Comparison of ENCODE assay signal across 19 cellular contexts in the genomic region with DNA sequence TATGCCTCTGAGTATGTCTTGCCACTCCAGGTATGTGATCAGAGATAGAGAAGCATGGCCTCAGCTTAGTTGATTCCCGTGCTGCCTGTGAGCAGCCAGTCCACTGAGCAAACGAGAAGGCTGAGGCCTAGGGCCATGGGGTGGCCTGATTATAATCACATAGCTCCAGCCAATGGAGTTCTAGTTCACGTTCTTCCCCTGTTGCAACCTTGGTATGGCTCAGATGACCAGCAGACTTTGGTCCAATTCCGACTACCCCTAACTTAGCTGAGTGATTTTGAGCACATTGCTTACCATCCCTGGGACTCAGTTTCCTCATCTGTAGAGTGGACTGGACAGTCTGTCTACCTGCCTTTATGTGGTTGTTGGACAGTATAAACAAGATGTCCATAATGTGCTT.
DNase-seq lines count a peak whose midpoint lies in the region; ATAC-seq, FAIRE-seq and TF ChIP-seq lines count a peak whose summit lies in the region.
"Had no signal": no experiment of that assay in that cellular context is flagged by ENCODE, and none has a peak within 500 bp of the region (broad histone marks: within the 10 kb centered on the region; RNA-seq: fewer than 3 reads in every experiment).

No MANE protein-coding gene starts in this region.

- intact Hi-C loops in breast epithelium (cut with DNase I; ENCODE audit: low total_unique reads): no loop called here
- intact Hi-C loops in MCF 10A (cut with micrococcal nuclease): no loop called here
- intact Hi-C loops in K562 (cut with micrococcal nuclease): no loop called here
- intact Hi-C loops in transverse colon (cut with DNase I; ENCODE audit: low total_unique reads): no loop called here

- FAIRE-seq in K562 (lab: Jason Lieb, UNC) (peak; percentile 83), GM12892 (lab: Jason Lieb, UNC) (no peak)

- H4K5ac ChIP-seq in H9 (ENCODE audit: insufficient read length, low read depth, low read length): no peak overlapping the region

- H3K18ac ChIP-seq in H9 (ENCODE audit: insufficient read length, low read depth, low read length): no peak overlapping the region

- no peak overlapping the region for H2AK5ac ChIP-seq in H9 (ENCODE audit: insufficient read length, low read length)

- TF ChIP-seq RAD21 in K562 (CRISPR knock-in tag; conservative IDR thresholded peaks at IDR 0.05 in 1 of 2, IDR thresholded peaks at IDR 0.05 in 1 of 2): no peak

- no peaks in the 10 kb centered on the region for H3K23me2 ChIP-seq in H9 (ENCODE audit: insufficient read length, low read depth, low read length, poor library complexity, severe bottlenecking)

- H3K4me1 Mint-ChIP-seq in MCF 10A (ENCODE audit: insufficient read depth, unreplicated experiment) (peaks cover 41% of the 10 kb centered on the region), H9 (peaks cover 31 to 33% of the 10 kb centered on the region in 2 experiments)
- H3K4me1 Mint-ChIP-seq: activated naive CD4-positive, alpha-beta T cell treated with anti-CD3 and anti-CD28 coated beads, Interleukin-2, amount 10 ng/mL, durations not matched to agents 7 days and 5 days had no signal

- no peaks in the 10 kb centered on the region for H3K27me3 Mint-ChIP-seq in MCF 10A (ENCODE audit: insufficient read depth, unreplicated experiment)
- no peaks in the 10 kb centered on the region for H3K27me3 Mint-ChIP-seq in H9 (ENCODE audit: low read depth)
- H3K27me3 Mint-ChIP-seq: activated naive CD4-positive, alpha-beta T cell treated with anti-CD3 and anti-CD28 coated beads, Interleukin-2, amount 10 ng/mL, durations not matched to agents 7 days and 5 days; stimulated activated naive B cell treated with anti-CD40 and anti-IgM and Interleukin-4, amounts not matched to agents 10 μg/mL and 1 μg/mL and 100 μg/mL, for 72 hours; T-cell had no signal

- H4K20me1 ChIP-seq in K562 (replicated peaks; ENCODE audit: control insufficient read depth, insufficient read depth, low read length): peaks cover 33% of the 10 kb centered on the region; the same call in 1 of the 2 replicates
- H4K20me1 ChIP-seq in H9 (ENCODE audit: control insufficient read depth, insufficient read depth, insufficient read length): no peaks in the 10 kb centered on the region

- H2BK20ac ChIP-seq in H9 (ENCODE audit: low read depth, low read length, poor library complexity, severe bottlenecking): no peak overlapping the region

- TF ChIP-seq CTCF in breast epithelium (IDR thresholded peaks at IDR 0.05) (no peak), MCF 10A (IDR thresholded peaks at IDR 0.05; ENCODE audit: unreplicated experiment) (no peak), K562 (IDR thresholded peaks at IDR 0.05 in 2 of 3, conservative IDR thresholded peaks at IDR 0.05 in 1 of 3; ENCODE audit: insufficient read depth in 2 of 3, low read depth in 1 of 3, low read length in 3 of 3) (no peak), transverse colon (IDR thresholded peaks at IDR 0.05) (no peak), H9 (conservative IDR thresholded peaks at IDR 0.05) (no peak)

- H3K9ac ChIP-seq in K562 (ENCODE audit: insufficient read depth in 1 of 2, low read depth in 2 of 2, low read length in 2 of 2) (peak overlapping the region in 1 of 2 experiments; percentile 3; a peak in 1 of 4 replicates), muscle layer of colon (ENCODE audit: low read length) (peak overlapping the region; percentile 22), H9 (ENCODE audit: extremely low read depth, insufficient read length, low read length) (no peak overlapping the region)

- H3K27me3 ChIP-seq in breast epithelium (no peaks in the 10 kb centered on the region), K562 (ENCODE audit: control insufficient read depth in 2 of 2, insufficient read depth in 2 of 2, low read length in 2 of 2) (no peaks in the 10 kb centered on the region), muscle layer of colon (ENCODE audit: control insufficient read depth in 1 of 2, insufficient read depth in 2 of 2, low read length in 2 of 2) (no peaks in the 10 kb centered on the region), transverse colon (no peaks in the 10 kb centered on the region), H9 (ENCODE audit: insufficient read depth, low read length) (no peaks in the 10 kb centered on the region)

- H2BK12ac ChIP-seq in H9 (ENCODE audit: insufficient read length, low read depth, low read length): no peak overlapping the region

- H3K9me3 Mint-ChIP-seq in MCF 10A (ENCODE audit: unreplicated experiment): no peaks in the 10 kb centered on the region
- H3K9me3 Mint-ChIP-seq in H9: no peaks in the 10 kb centered on the region
- H3K9me3 Mint-ChIP-seq: activated naive CD4-positive, alpha-beta T cell treated with anti-CD3 and anti-CD28 coated beads, Interleukin-2, amount 10 ng/mL, durations not matched to agents 7 days and 5 days; activated T-cell treated with anti-CD3 and anti-CD28 coated beads, Interleukin-2, amount 50 U/mL, for 72 hours; stimulated activated naive B cell treated with anti-CD40 and anti-IgM and Interleukin-4, amounts not matched to agents 10 μg/mL and 1 μg/mL and 100 μg/mL, for 72 hours; T-cell had no signal

- no peaks in the 10 kb centered on the region for H3K9me1 ChIP-seq in K562 (ENCODE audit: control insufficient read depth, insufficient read depth, low read length)

- peak overlapping the region; percentile 36 for H3K4me2 ChIP-seq in K562 (ENCODE audit: insufficient read depth, low read length)
- H3K4me2 ChIP-seq in H9 (ENCODE audit: insufficient read depth, insufficient read length, low read length): no peak overlapping the region

- H3K36me3 Mint-ChIP-seq in MCF 10A (ENCODE audit: insufficient read depth, unreplicated experiment) (no peaks in the 10 kb centered on the region), H9 (ENCODE audit: insufficient read depth in 1 of 3, low read depth in 3 of 3) (no peaks in the 10 kb centered on the region)
- H3K36me3 Mint-ChIP-seq: activated naive CD4-positive, alpha-beta T cell treated with anti-CD3 and anti-CD28 coated beads, Interleukin-2, amount 10 ng/mL, durations not matched to agents 7 days and 5 days; T-cell had no signal

- ATAC-seq in K562: peak; percentile 68
- ATAC-seq: activated T-cell treated with anti-CD3 and anti-CD28 coated beads, Interleukin-2, amount 50 U/mL, for 72 hours; stimulated activated naive B cell treated with anti-CD40 and anti-IgM and Interleukin-4, amounts not matched to agents 10 μg/mL and 1 μg/mL and 100 μg/mL, for 72 hours; T-cell had no signal

- no peak overlapping the region for H4K91ac ChIP-seq in H9 (ENCODE audit: insufficient read length, low read depth, low read length)

- TF ChIP-seq POLR2A in breast epithelium (IDR thresholded peaks at IDR 0.05) (no peak), K562 (conservative IDR thresholded peaks at IDR 0.05) (no peak), transverse colon (IDR thresholded peaks at IDR 0.05) (no peak), GM12892 (IDR thresholded peaks at IDR 0.05; ENCODE audit: low read depth, low read length) (no peak)

- no peak overlapping the region for H3K4me3 Mint-ChIP-seq in MCF 10A (ENCODE audit: unreplicated experiment)
- no peak overlapping the region for H3K4me3 Mint-ChIP-seq in H9
- H3K4me3 Mint-ChIP-seq: activated naive CD4-positive, alpha-beta T cell treated with anti-CD3 and anti-CD28 coated beads, Interleukin-2, amount 10 ng/mL, durations not matched to agents 7 days and 5 days; activated T-cell treated with anti-CD3 and anti-CD28 coated beads, Interleukin-2, amount 50 U/mL, for 72 hours; stimulated activated naive B cell treated with anti-CD40 and anti-IgM and Interleukin-4, amounts not matched to agents 10 μg/mL and 1 μg/mL and 100 μg/mL, for 72 hours; T-cell had no signal

- TF ChIP-seq EP300 in K562 (IDR thresholded peaks at IDR 0.05; ENCODE audit: low read length): no peak
- no peak for TF ChIP-seq EP300 in transverse colon (IDR thresholded peaks at IDR 0.05; ENCODE audit: low read depth)

- no peak overlapping the region for H3K4ac ChIP-seq in H9 (ENCODE audit: low read depth, low read length)

- WGBS in K562 (ENCODE audit: insufficient coverage, low coverage, missing lambda C conversion rate): 5% methylated on average over 4 of the region's 4 CpGs
- 79% methylated on average over 4 of the region's 4 CpGs; no CpG with 5 or more reads in 1 of the 2 donors for WGBS in transverse colon (ENCODE audit: low coverage in 1 of 2), 2 donors
- WGBS in H9 (ENCODE audit: extremely low coverage, insufficient read length, low lambda C conversion rate): no CpG with 5 or more reads among the region's 4 CpGs

- DNase-seq in breast epithelium (ENCODE audit: low spot score in 2 of 2): no peak
- DNase-seq in MCF 10A (ENCODE audit: unreplicated experiment): no peak
- peak; percentile 40 to 61 (median 50) for DNase-seq in K562 (ENCODE audit: extremely low read depth in 1 of 4, low spot score in 3 of 4)
- DNase-seq in transverse colon: no peak
- no peak for DNase-seq in GM12892 (ENCODE audit: insufficient read length)
- DNase-seq in H9: no peak
- no peak for DNase-seq in HPDE6-E6E7 (ENCODE audit: extremely low spot score)
- DNase-seq: activated CD4-positive, alpha-beta T cell treated with anti-CD3 and anti-CD28 coated beads for 1 hour; activated naive CD4-positive, alpha-beta T cell treated with anti-CD3 and anti-CD28 coated beads, Interleukin-2, amount 10 ng/mL, durations not matched to agents 7 days and 5 days; activated T-cell treated with anti-CD3 and anti-CD28 coated beads, Interleukin-2, amount 50 U/mL, for 72 hours; central memory CD4-positive, alpha-beta T cell; Kasumi-1; NCI-H1048; NCI-H748 treated with DMSO at 0.1 percent for 48 hours; stimulated activated CD4-positive, alpha-beta T cell treated with anti-CD3 and anti-CD28 coated beads, Interleukin-2, amount 100 ng/mL, for 24 hours; stimulated activated naive B cell treated with anti-CD40 and anti-IgM and Interleukin-4, amounts not matched to agents 10 μg/mL and 1 μg/mL and 100 μg/mL, for 72 hours; T-cell had no signal

- H2BK120ac ChIP-seq in H9 (ENCODE audit: low read depth, low read length, poor library complexity, severe bottlenecking): no peak overlapping the region

- H3K36me3 ChIP-seq in breast epithelium (no peaks in the 10 kb centered on the region), K562 (ENCODE audit: control insufficient read depth, insufficient read depth, low read length) (peaks cover 8% of the 10 kb centered on the region; the same call in 1 of the 3 replicates), muscle layer of colon (ENCODE audit: insufficient read depth, low read length) (no peaks in the 10 kb centered on the region), transverse colon (no peaks in the 10 kb centered on the region)

- H3K79me2 ChIP-seq in K562 (ENCODE audit: control insufficient read depth, insufficient read depth, low read length) (peaks cover 95% of the 10 kb centered on the region), H9 (ENCODE audit: insufficient read depth, low read length) (no peaks in the 10 kb centered on the region)

- no peak overlapping the region for H3K56ac ChIP-seq in H9 (ENCODE audit: insufficient read length, low read depth, low read length)

- BruUV-seq in MCF 10A (replicated peaks; lab: Mats Ljungman, UMichigan) (no TSS peak), K562 (replicated peaks; lab: Mats Ljungman, UMichigan) (no TSS peak)

- H3K14ac ChIP-seq in H9 (ENCODE audit: insufficient read depth, low read length): no peak overlapping the region

- no peak overlapping the region for H3K23ac ChIP-seq in H9 (ENCODE audit: insufficient read length, low read depth, low read length)

- no peak overlapping the region for H4K8ac ChIP-seq in H9 (replicated peaks; ENCODE audit: insufficient read length, low read depth, low read length)

- H3K27ac Mint-ChIP-seq in MCF 10A (ENCODE audit: low read depth, unreplicated experiment) (no peak overlapping the region), H9 (no peak overlapping the region)
- H3K27ac Mint-ChIP-seq: activated naive CD4-positive, alpha-beta T cell treated with anti-CD3 and anti-CD28 coated beads, Interleukin-2, amount 10 ng/mL, durations not matched to agents 7 days and 5 days; activated T-cell treated with anti-CD3 and anti-CD28 coated beads, Interleukin-2, amount 50 U/mL, for 72 hours; stimulated activated naive B cell treated with anti-CD40 and anti-IgM and Interleukin-4, amounts not matched to agents 10 μg/mL and 1 μg/mL and 100 μg/mL, for 72 hours; T-cell had no signal

- H2AFZ ChIP-seq in K562 (ENCODE audit: low read depth, low read length) (no peak overlapping the region), H9 (ENCODE audit: low read length) (no peak overlapping the region)

- H3K79me1 ChIP-seq in H9 (ENCODE audit: insufficient read depth, low read depth, low read length, poor library complexity, severe bottlenecking): no peaks in the 10 kb centered on the region

- H3K9me3 ChIP-seq in breast epithelium: no peaks in the 10 kb centered on the region
- no peaks in the 10 kb centered on the region for H3K9me3 ChIP-seq in K562 (replicated peaks; ENCODE audit: control insufficient read depth, insufficient read depth, low read depth, low read length)
- no peaks in the 10 kb centered on the region for H3K9me3 ChIP-seq in muscle layer of colon (ENCODE audit: low read length)
- no peaks in the 10 kb centered on the region for H3K9me3 ChIP-seq in transverse colon
- H3K9me3 ChIP-seq in H9 (ENCODE audit: control insufficient read depth, low read depth, low read length): no peaks in the 10 kb centered on the region

- no peak overlapping the region for H2BK15ac ChIP-seq in H9 (ENCODE audit: low read depth, low read length)

- in situ Hi-C loops in K562 (cut with MboI): no loop called here
- in situ Hi-C loops in transverse colon (cut with MboI; ENCODE audit: low pct_ligation_motif_present in 1 of 4, low pct_unique_long_range_greater_than_20kb in 1 of 4, low sequenced_read_pairs in 3 of 4): no loop called here

- H3K4me1 ChIP-seq in breast epithelium (no peaks in the 10 kb centered on the region), K562 (replicated peaks in 1 of 2; ENCODE audit: control insufficient read depth in 2 of 2, insufficient read depth in 2 of 2, low read length in 2 of 2) (peaks cover 26 to 59% of the 10 kb centered on the region in 2 experiments), muscle layer of colon (ENCODE audit: insufficient read depth, low read length) (peaks cover 90% of the 10 kb centered on the region), transverse colon (peaks cover 50 to 100% (median 78%) of the 10 kb centered on the region in 4 donors), H9 (ENCODE audit: insufficient read depth, low read length) (0 out of 2 replicates have a peak, but pooled peaks cover 2% of the 10 kb centered on the region)

- peak overlapping the region; percentile 33 to 57 for H3K27ac ChIP-seq in breast epithelium
- peak overlapping the region; percentile 5; the same call in 1 of the 3 replicates for H3K27ac ChIP-seq in K562 (ENCODE audit: extremely low read depth, low read depth, low read length)
- H3K27ac ChIP-seq in muscle layer of colon (ENCODE audit: low read depth, low read length): peak overlapping the region; percentile 92
- peak overlapping the region; percentile 83 to 87 (median 84) for H3K27ac ChIP-seq in transverse colon
- H3K27ac ChIP-seq in H9 (ENCODE audit: insufficient read length, low read depth, low read length): no peak overlapping the region

- CTCF ChIA-PET in MCF 10A (lab: Yijun Ruan, JAX) (interaction anchor here (0.5 to 2.1 kb wide), 6 partner anchors 23 to 790 kb away, joined by 3 to 10 read pairs (median 6); no protein-coding TSS in a partner anchor), K562 (lab: Yijun Ruan, JAX; ENCODE audit: low intra/inter-chr PET ratio) (no interaction called here)

- POLR2A ChIA-PET in MCF 10A (lab: Yijun Ruan, JAX) (interaction anchor here (0.7 to 2.1 kb wide), 10 partner anchors 9 to 247 kb away, joined by 3 to 12 read pairs (median 5); partner anchors contain the start of genes CSNK1A1 and PPARGC1B), K562 (lab: Yijun Ruan, JAX) (interaction anchor here (0.5 to 1.3 kb wide), 4 partner anchors 13 to 646 kb away, joined by 3 to 7 read pairs (median 4); no protein-coding TSS in a partner anchor)

- H3K4me3 ChIP-seq in breast epithelium (no peak overlapping the region), K562 (no peak overlapping the region), muscle layer of colon (ENCODE audit: low read depth in 1 of 2, low read length in 2 of 2) (peak overlapping the region in 1 of 2 donors; percentile 6), transverse colon (no peak overlapping the region)
- H3K4me3 ChIP-seq: skin epidermis had no signal

- no peak overlapping the region for H3T11ph ChIP-seq in H9 (ENCODE audit: low read length)

- H2BK5ac ChIP-seq in H9 (ENCODE audit: insufficient read length, low read length): no peak overlapping the region

Comparison
In these comparisons a context has a peak if more than half of its experiments do, and no peak if none do; other contexts are left out.
1. DNase-seq: peak in K562 (4 of 4); none in breast epithelium (0 of 2), MCF 10A (single experiment), transverse colon (single experiment), GM12892 (single experiment), H9 (single experiment) and HPDE6-E6E7 (single experiment).